In the genomic region with DNA sequence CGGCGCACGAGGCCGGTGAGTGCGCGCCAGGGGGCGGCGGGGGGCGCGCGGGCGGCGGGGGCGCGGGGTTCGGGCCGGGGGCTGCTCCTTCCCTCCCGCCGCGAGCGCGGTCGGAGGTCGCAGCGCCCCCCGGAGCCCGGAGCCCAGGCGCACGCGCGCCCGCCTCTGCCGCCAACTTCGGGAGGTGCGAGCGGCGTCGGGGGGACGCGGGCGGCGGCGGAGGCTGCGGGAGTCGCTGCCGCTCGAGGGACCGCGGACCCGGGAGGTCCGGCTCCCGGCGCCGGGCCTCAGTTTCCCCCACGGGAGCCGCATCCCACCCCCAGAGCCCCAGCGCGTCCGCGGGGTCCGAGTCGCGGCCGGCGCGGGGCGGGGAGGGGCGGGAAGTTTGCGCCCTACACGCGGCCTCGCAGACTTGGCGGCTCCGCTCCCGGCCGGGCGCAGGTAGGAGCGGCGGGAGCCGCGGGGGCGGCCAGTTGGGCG, we compare ENCODE assay signal across 2 cellular contexts.
TF ChIP-seq lines count a peak whose summit lies in the region.

PRR35 (plus strand) TSS at position 174 of the 480 bp plus-strand sequence. CDS start 2,901 bp downstream, outside the sequence.

TF ChIP-seq in HepG2, 621 proteins besides CTCF, POLR2A, EP300 and RAD21 (continues in another document):
- TF ChIP-seq ZNF724P (CRISPR knock-in tag; IDR thresholded peaks at IDR 0.05; ENCODE audit: borderline replicate concordance) (no peak), ZNF777 (CRISPR knock-in tag; IDR thresholded peaks at IDR 0.05) (peak; percentile 84), GLMP (CRISPR knock-in tag; IDR thresholded peaks at IDR 0.05; ENCODE audit: borderline replicate concordance) (no peak), ZNF441 (CRISPR knock-in tag; IDR thresholded peaks at IDR 0.05; ENCODE audit: borderline replicate concordance) (no peak), PHF8 (CRISPR knock-in tag; IDR thresholded peaks at IDR 0.05) (no peak), HMGXB4 (CRISPR knock-in tag; IDR thresholded peaks at IDR 0.05; ENCODE audit: borderline replicate concordance in 1 of 2, low read depth in 1 of 2) (no peak), JARID2 (CRISPR knock-in tag; IDR thresholded peaks at IDR 0.05; ENCODE audit: insufficient replicate concordance) (no peak), EED (CRISPR knock-in tag; IDR thresholded peaks at IDR 0.05) (no peak), JUN (CRISPR knock-in tag; IDR thresholded peaks at IDR 0.05) (no peak), ZNF674 (CRISPR knock-in tag; IDR thresholded peaks at IDR 0.05; ENCODE audit: low read depth) (no peak), ZNF800 (CRISPR knock-in tag; IDR thresholded peaks at IDR 0.05) (no peak), MAX (IDR thresholded peaks at IDR 0.05) (peak; percentile 50; the same call in 1 of the 2 replicates), SIN3A (IDR thresholded peaks at IDR 0.05; ENCODE audit: borderline replicate concordance, low read depth, low read length) (no peak), KDM4B (CRISPR knock-in tag; IDR thresholded peaks at IDR 0.05) (no peak), ZEB1 (IDR thresholded peaks at IDR 0.05; ENCODE audit: insufficient replicate concordance, low read depth) (no peak)
- TF ChIP-seq, protein P1, sequence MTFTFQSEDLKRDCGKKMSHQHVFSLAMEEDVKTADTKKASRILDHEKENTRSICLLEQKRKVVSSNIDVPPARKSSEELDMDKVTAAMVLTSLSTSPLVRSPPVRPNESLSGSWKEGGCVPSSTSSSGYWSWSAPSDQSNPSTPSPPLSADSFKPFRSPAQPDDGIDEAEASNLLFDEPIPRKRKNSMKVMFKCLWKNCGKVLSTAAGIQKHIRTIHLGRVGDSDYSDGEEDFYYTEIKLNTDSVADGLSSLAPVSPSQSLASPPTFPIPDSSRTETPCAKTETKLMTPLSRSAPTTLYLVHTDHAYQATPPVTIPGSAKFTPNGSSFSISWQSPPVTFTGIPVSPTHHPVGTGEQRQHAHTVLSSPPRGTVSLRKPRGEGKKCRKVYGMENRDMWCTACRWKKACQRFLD (CRISPR knock-in tag; IDR thresholded peaks at IDR 0.05; ENCODE audit: borderline replicate concordance), result no peak
- TF ChIP-seq, protein P2, sequence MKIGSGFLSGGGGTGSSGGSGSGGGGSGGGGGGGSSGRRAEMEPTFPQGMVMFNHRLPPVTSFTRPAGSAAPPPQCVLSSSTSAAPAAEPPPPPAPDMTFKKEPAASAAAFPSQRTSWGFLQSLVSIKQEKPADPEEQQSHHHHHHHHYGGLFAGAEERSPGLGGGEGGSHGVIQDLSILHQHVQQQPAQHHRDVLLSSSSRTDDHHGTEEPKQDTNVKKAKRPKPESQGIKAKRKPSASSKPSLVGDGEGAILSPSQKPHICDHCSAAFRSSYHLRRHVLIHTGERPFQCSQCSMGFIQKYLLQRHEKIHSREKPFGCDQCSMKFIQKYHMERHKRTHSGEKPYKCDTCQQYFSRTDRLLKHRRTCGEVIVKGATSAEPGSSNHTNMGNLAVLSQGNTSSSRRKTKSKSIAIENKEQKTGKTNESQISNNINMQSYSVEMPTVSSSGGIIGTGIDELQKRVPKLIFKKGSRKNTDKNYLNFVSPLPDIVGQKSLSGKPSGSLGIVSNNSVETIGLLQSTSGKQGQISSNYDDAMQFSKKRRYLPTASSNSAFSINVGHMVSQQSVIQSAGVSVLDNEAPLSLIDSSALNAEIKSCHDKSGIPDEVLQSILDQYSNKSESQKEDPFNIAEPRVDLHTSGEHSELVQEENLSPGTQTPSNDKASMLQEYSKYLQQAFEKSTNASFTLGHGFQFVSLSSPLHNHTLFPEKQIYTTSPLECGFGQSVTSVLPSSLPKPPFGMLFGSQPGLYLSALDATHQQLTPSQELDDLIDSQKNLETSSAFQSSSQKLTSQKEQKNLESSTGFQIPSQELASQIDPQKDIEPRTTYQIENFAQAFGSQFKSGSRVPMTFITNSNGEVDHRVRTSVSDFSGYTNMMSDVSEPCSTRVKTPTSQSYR (CRISPR knock-in tag; IDR thresholded peaks at IDR 0.05; ENCODE audit: borderline replicate concordance), result no peak

TF ChIP-seq in WTC11, 78 proteins besides CTCF, POLR2A, EP300 and RAD21:
- TF ChIP-seq CDX4 (CRISPR knock-in tag; IDR thresholded peaks at IDR 0.05; ENCODE audit: borderline replicate concordance) (no peak), ZNF671 (CRISPR knock-in tag; IDR thresholded peaks at IDR 0.05) (no peak), GTF2I (CRISPR knock-in tag; conservative IDR thresholded peaks at IDR 0.05) (no peak), CREB1 (CRISPR knock-in tag; IDR thresholded peaks at IDR 0.05) (no peak), ZBTB43 (CRISPR knock-in tag; IDR thresholded peaks at IDR 0.05) (no peak), FOXK1 (CRISPR knock-in tag; IDR thresholded peaks at IDR 0.05) (no peak), USF1 (CRISPR knock-in tag; IDR thresholded peaks at IDR 0.05) (no peak), STAT6 (CRISPR knock-in tag; conservative IDR thresholded peaks at IDR 0.05; ENCODE audit: low read depth) (no peak), NFATC4 (CRISPR knock-in tag; IDR thresholded peaks at IDR 0.05) (no peak), ZBTB21 (CRISPR knock-in tag; IDR thresholded peaks at IDR 0.05; ENCODE audit: borderline replicate concordance) (no peak), ZNF396 (CRISPR knock-in tag; IDR thresholded peaks at IDR 0.05; ENCODE audit: borderline replicate concordance) (no peak), HMGA2 (CRISPR knock-in tag; IDR thresholded peaks at IDR 0.05) (no peak), NR2C2 (CRISPR knock-in tag; IDR thresholded peaks at IDR 0.05) (no peak), ZNF121 (CRISPR knock-in tag; IDR thresholded peaks at IDR 0.05) (no peak), MAX (CRISPR knock-in tag; IDR thresholded peaks at IDR 0.05) (no peak), ATF6 (CRISPR knock-in tag; IDR thresholded peaks at IDR 0.05) (no peak)
- TF ChIP-seq, protein P3, sequence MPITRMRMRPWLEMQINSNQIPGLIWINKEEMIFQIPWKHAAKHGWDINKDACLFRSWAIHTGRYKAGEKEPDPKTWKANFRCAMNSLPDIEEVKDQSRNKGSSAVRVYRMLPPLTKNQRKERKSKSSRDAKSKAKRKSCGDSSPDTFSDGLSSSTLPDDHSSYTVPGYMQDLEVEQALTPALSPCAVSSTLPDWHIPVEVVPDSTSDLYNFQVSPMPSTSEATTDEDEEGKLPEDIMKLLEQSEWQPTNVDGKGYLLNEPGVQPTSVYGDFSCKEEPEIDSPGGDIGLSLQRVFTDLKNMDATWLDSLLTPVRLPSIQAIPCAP (CRISPR knock-in tag; IDR thresholded peaks at IDR 0.05), result no peak
- TF ChIP-seq, protein P4, sequence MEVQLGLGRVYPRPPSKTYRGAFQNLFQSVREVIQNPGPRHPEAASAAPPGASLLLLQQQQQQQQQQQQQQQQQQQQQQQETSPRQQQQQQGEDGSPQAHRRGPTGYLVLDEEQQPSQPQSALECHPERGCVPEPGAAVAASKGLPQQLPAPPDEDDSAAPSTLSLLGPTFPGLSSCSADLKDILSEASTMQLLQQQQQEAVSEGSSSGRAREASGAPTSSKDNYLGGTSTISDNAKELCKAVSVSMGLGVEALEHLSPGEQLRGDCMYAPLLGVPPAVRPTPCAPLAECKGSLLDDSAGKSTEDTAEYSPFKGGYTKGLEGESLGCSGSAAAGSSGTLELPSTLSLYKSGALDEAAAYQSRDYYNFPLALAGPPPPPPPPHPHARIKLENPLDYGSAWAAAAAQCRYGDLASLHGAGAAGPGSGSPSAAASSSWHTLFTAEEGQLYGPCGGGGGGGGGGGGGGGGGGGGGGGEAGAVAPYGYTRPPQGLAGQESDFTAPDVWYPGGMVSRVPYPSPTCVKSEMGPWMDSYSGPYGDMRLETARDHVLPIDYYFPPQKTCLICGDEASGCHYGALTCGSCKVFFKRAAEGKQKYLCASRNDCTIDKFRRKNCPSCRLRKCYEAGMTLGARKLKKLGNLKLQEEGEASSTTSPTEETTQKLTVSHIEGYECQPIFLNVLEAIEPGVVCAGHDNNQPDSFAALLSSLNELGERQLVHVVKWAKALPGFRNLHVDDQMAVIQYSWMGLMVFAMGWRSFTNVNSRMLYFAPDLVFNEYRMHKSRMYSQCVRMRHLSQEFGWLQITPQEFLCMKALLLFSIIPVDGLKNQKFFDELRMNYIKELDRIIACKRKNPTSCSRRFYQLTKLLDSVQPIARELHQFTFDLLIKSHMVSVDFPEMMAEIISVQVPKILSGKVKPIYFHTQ (CRISPR knock-in tag; IDR thresholded peaks at IDR 0.05), result no peak
- TF ChIP-seq, protein P5, sequence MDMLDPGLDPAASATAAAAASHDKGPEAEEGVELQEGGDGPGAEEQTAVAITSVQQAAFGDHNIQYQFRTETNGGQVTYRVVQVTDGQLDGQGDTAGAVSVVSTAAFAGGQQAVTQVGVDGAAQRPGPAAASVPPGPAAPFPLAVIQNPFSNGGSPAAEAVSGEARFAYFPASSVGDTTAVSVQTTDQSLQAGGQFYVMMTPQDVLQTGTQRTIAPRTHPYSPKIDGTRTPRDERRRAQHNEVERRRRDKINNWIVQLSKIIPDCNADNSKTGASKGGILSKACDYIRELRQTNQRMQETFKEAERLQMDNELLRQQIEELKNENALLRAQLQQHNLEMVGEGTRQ (CRISPR knock-in tag; IDR thresholded peaks at IDR 0.05), result no peak
